8 cellular contexts compared by ENCODE assay signal in genomic region chr3:98329392-98330124, GRCh38. TPM values are rescaled to one million over a fixed set of nuclear protein-coding genes. Genes with fewer than 3 reads are reported as not detected.
A peak's percentile ranks its signal among the peaks of the same experiment; 100 is the strongest.
DNase-seq lines count a peak whose midpoint lies in the region; ATAC-seq and TF ChIP-seq lines count a peak whose summit lies in the region.

No MANE protein-coding gene starts in this region.

- H3K27me3 ChIP-seq in gastroesophageal sphincter: peaks cover 27% of the 10 kb centered on the region

- no peak overlapping the region for H3K4me2 ChIP-seq in OCI-LY7 (ENCODE audit: low read length)

- no peak overlapping the region for H3K27ac ChIP-seq in OCI-LY7 (ENCODE audit: low read depth, low read length, poor library complexity, severe bottlenecking)
- no peak overlapping the region for H3K27ac ChIP-seq in gastroesophageal sphincter

- H3K4me3 ChIP-seq in OCI-LY7 (ENCODE audit: low read depth, low read length, poor library complexity, severe bottlenecking) (no peak overlapping the region), gastroesophageal sphincter (no peak overlapping the region)

- no peaks in the 10 kb centered on the region for H3K4me1 ChIP-seq in OCI-LY7 (ENCODE audit: insufficient read depth, low read length, poor library complexity, severe bottlenecking)
- no peaks in the 10 kb centered on the region for H3K4me1 ChIP-seq in gastroesophageal sphincter

- intact Hi-C loops in OCI-LY7 (cut with micrococcal nuclease; ENCODE audit: unreplicated experiment): loop anchor here (1.0 kb wide), 1 partner anchor 290 kb away; no protein-coding TSS in a partner anchor

- CTCF ChIA-PET in OCI-LY7 (lab: Charles Lee; ENCODE audit: unreplicated experiment): interaction anchor here (0.5 kb wide), 1 partner anchor 299 kb away, joined by 3 read pairs; no protein-coding TSS in a partner anchor

- TF ChIP-seq POLR2A in gastroesophageal sphincter (IDR thresholded peaks at IDR 0.05): no peak

- no peaks in the 10 kb centered on the region for H3K36me3 ChIP-seq in OCI-LY7 (ENCODE audit: insufficient read depth, low read length)
- H3K36me3 ChIP-seq in gastroesophageal sphincter: no peaks in the 10 kb centered on the region

- POLR2A ChIA-PET in OCI-LY7 (lab: Charles Lee): no interaction called here

- H3K9me3 ChIP-seq in OCI-LY7 (ENCODE audit: low read length) (no peaks in the 10 kb centered on the region), gastroesophageal sphincter (no peaks in the 10 kb centered on the region)

- 0% methylated on average over 1 to 5 of the region's 6 CpGs for WGBS in gastroesophageal sphincter (ENCODE audit: low coverage in 1 of 2), 2 donors

- ATAC-seq in GM19395 (IDR thresholded peaks at IDR 0.05; ENCODE audit: unreplicated experiment): peak; percentile 80
- ATAC-seq in HG03442 (IDR thresholded peaks at IDR 0.05; ENCODE audit: unreplicated experiment): peak; percentile 54
- ATAC-seq in gastroesophageal sphincter: peak; percentile 36
- ATAC-seq in HG03196 (IDR thresholded peaks at IDR 0.05; ENCODE audit: unreplicated experiment): no peak

- no peak overlapping the region for H2AFZ ChIP-seq in OCI-LY7 (ENCODE audit: low read length)

- no peak for TF ChIP-seq EP300 in gastroesophageal sphincter (IDR thresholded peaks at IDR 0.05)

- no peaks in the 10 kb centered on the region for H4K20me1 ChIP-seq in OCI-LY7 (ENCODE audit: insufficient read depth, low read length)

- H3K9me2 ChIP-seq in OCI-LY7 (ENCODE audit: insufficient read depth, low read length): no peaks in the 10 kb centered on the region

- DNase-seq in DMS153 (lab: John Stamatoyannopoulos, UW) (peak; percentile 32), OCI-LY7 (ENCODE audit: low spot score) (peak; percentile 56), pons (ENCODE audit: low spot score) (peak; percentile 79)
- DNase-seq in activated T-helper 9 cell treated with anti-CD3 and anti-CD28 coated beads, Interleukin-2, amount 50 U/mL, for 16 hours (ENCODE audit: low read depth): peak; percentile 16

- H3K79me2 ChIP-seq in OCI-LY7 (ENCODE audit: insufficient read depth, low read depth, low read length): no peaks in the 10 kb centered on the region

- BruUV-seq in OCI-LY7 (replicated peaks; lab: Mats Ljungman, UMichigan): no TSS peak

- peak; percentile 90 for TF ChIP-seq CTCF in OCI-LY7 (conservative IDR thresholded peaks at IDR 0.05; ENCODE audit: low read length)
- peak; percentile 16 to 48 (median 38) for TF ChIP-seq CTCF in gastroesophageal sphincter (IDR thresholded peaks at IDR 0.05)

RNA-seq across cellular contexts. Expression of gene OR5K4, which starts 24.1 kb away (rescaled TPM):
- not detected in 2 replicates for total RNA-seq in OCI-LY7 (2014; rRNA removed; shearing (Covaris generic))
- total RNA-seq in OCI-LY7 (2022): not detected in 2 replicates
- not detected for total RNA-seq in gastroesophageal sphincter

RNA-seq across cellular contexts. Expression of gene OR5H2, which starts 47.3 kb away (rescaled TPM):
- total RNA-seq in OCI-LY7 (2014; rRNA removed; shearing (Covaris generic)): not detected in 2 replicates
- total RNA-seq in OCI-LY7 (2022) (not detected in 2 replicates), gastroesophageal sphincter (not detected)

Comparison
In these comparisons a context has a peak if more than half of its experiments do, and no peak if none do; other contexts are left out.
1. DNase-seq: peak in every context shown above with its lines; median percentile 79 in pons; 56 in OCI-LY7; 32 in DMS153; 16 in activated T-helper 9 cell treated with anti-CD3 and anti-CD28 coated beads, Interleukin-2, amount 50 U/mL, for 16 hours.